ENCODE assay signal across 11 cellular contexts in genomic region chr11:121538054-121538453, GRCh38.
DNase-seq lines count a peak whose midpoint lies in the region; ATAC-seq, FAIRE-seq and TF ChIP-seq lines count a peak whose summit lies in the region.
"Had no signal": no experiment of that assay in that cellular context is flagged by ENCODE, and none has a peak within 500 bp of the region (broad histone marks: within the 10 kb centered on the region; RNA-seq: fewer than 3 reads in every experiment).

No MANE protein-coding gene starts in this region.

- H3K9me3 Mint-ChIP-seq in activated CD8-positive, alpha-beta T cell treated with anti-CD3 and anti-CD28 coated beads, Interleukin-2, amount 10 ng/mL, durations not matched to agents 7 days and 5 days (ENCODE audit: insufficient read depth), result no peaks in the 10 kb centered on the region

- intact Hi-C loops in right lobe of liver (cut with DNase I), result no loop called here

- H3K27ac Mint-ChIP-seq in activated CD8-positive, alpha-beta T cell treated with anti-CD3 and anti-CD28 coated beads, Interleukin-2, amount 10 ng/mL, durations not matched to agents 7 days and 5 days, result peak overlapping the region; percentile 13

- peaks cover 0 to 57% (median 2%) of the 10 kb centered on the region in 4 donors for H3K36me3 ChIP-seq in right lobe of liver

- H3K4me3 Mint-ChIP-seq in activated CD8-positive, alpha-beta T cell treated with anti-CD3 and anti-CD28 coated beads, Interleukin-2, amount 10 ng/mL, durations not matched to agents 7 days and 5 days, result no peak overlapping the region

- DNase-seq in GM12892 (ENCODE audit: insufficient read length) (no peak), medulla oblongata (ENCODE audit: extremely low spot score) (no peak), NCI-H510A treated with DMSO at 0.1 percent for 48 hours (lab: John Stamatoyannopoulos, UW) (no peak), NCI-H2081 (lab: John Stamatoyannopoulos, UW) (no peak), right lobe of liver (no peak)
- DNase-seq in activated CD8-positive, alpha-beta T cell treated with anti-CD3 and anti-CD28 coated beads, Interleukin-2, amount 10 ng/mL, durations not matched to agents 7 days and 5 days, result peak; percentile 19
- DNase-seq: aorta, left cardiac atrium, NCI-H1048 had no signal

- H3K9me3 ChIP-seq in right lobe of liver, result no peaks in the 10 kb centered on the region

- H3K27ac ChIP-seq in right lobe of liver, result no peak overlapping the region

- POLR2A ChIA-PET in activated CD8-positive, alpha-beta T cell treated with anti-CD3 and anti-CD28 coated beads, Interleukin-2, amount 10 ng/mL, durations not matched to agents 7 days and 5 days (lab: Charles Lee), result interaction anchor here (0.8 kb wide), 1 partner anchor 223 kb away, joined by 4 read pairs; no protein-coding TSS in a partner anchor

- no peaks in the 10 kb centered on the region for H3K27me3 Mint-ChIP-seq in activated CD8-positive, alpha-beta T cell treated with anti-CD3 and anti-CD28 coated beads, Interleukin-2, amount 10 ng/mL, durations not matched to agents 7 days and 5 days (ENCODE audit: low read depth)

- TF ChIP-seq CTCF in right lobe of liver (IDR thresholded peaks at IDR 0.05), result no peak

- peaks cover 63% of the 10 kb centered on the region for H3K36me3 Mint-ChIP-seq in activated CD8-positive, alpha-beta T cell treated with anti-CD3 and anti-CD28 coated beads, Interleukin-2, amount 10 ng/mL, durations not matched to agents 7 days and 5 days (ENCODE audit: low read depth)

- no peaks in the 10 kb centered on the region for H3K4me1 ChIP-seq in right lobe of liver

- peaks cover 42% of the 10 kb centered on the region for H3K4me1 Mint-ChIP-seq in activated CD8-positive, alpha-beta T cell treated with anti-CD3 and anti-CD28 coated beads, Interleukin-2, amount 10 ng/mL, durations not matched to agents 7 days and 5 days (ENCODE audit: low read depth)

- FAIRE-seq in GM12892 (lab: Jason Lieb, UNC), result peak; percentile 91

- CTCF ChIA-PET in activated CD8-positive, alpha-beta T cell treated with anti-CD3 and anti-CD28 coated beads, Interleukin-2, amount 10 ng/mL, durations not matched to agents 7 days and 5 days (lab: Charles Lee), result no interaction called here

- no peaks in the 10 kb centered on the region for H3K27me3 ChIP-seq in right lobe of liver

- ATAC-seq in GM19328 (IDR thresholded peaks at IDR 0.05; ENCODE audit: unreplicated experiment), result peak; percentile 69
- peak; percentile 61 for ATAC-seq in HG03025 (IDR thresholded peaks at IDR 0.05; ENCODE audit: low FRiP score, unreplicated experiment)
- no peak for ATAC-seq in activated CD8-positive, alpha-beta T cell treated with anti-CD3 and anti-CD28 coated beads, Interleukin-2, amount 10 ng/mL, durations not matched to agents 7 days and 5 days
- ATAC-seq in right lobe of liver, result no peak
- ATAC-seq: left cardiac atrium had no signal

- 60% methylated on average over 1 of the region's 1 CpG for WGBS in right lobe of liver (ENCODE audit: insufficient coverage, low coverage, low lambda C conversion rate, missing lambda C conversion rate)

- no peak overlapping the region for H3K4me3 ChIP-seq in right lobe of liver

- TF ChIP-seq POLR2A in GM12892 (IDR thresholded peaks at IDR 0.05; ENCODE audit: low read depth, low read length) (no peak), right lobe of liver (IDR thresholded peaks at IDR 0.05) (no peak)

Comparison
In these comparisons a context has a peak if more than half of its experiments do, and no peak if none do; other contexts are left out.
1. ATAC-seq: peak in GM19328 (single experiment) and HG03025 (single experiment); none in activated CD8-positive, alpha-beta T cell treated with anti-CD3 and anti-CD28 coated beads, Interleukin-2, amount 10 ng/mL, durations not matched to agents 7 days and 5 days (single experiment) and right lobe of liver (0 of 4).